8 cellular contexts compared by ENCODE assay signal in the genomic region with DNA sequence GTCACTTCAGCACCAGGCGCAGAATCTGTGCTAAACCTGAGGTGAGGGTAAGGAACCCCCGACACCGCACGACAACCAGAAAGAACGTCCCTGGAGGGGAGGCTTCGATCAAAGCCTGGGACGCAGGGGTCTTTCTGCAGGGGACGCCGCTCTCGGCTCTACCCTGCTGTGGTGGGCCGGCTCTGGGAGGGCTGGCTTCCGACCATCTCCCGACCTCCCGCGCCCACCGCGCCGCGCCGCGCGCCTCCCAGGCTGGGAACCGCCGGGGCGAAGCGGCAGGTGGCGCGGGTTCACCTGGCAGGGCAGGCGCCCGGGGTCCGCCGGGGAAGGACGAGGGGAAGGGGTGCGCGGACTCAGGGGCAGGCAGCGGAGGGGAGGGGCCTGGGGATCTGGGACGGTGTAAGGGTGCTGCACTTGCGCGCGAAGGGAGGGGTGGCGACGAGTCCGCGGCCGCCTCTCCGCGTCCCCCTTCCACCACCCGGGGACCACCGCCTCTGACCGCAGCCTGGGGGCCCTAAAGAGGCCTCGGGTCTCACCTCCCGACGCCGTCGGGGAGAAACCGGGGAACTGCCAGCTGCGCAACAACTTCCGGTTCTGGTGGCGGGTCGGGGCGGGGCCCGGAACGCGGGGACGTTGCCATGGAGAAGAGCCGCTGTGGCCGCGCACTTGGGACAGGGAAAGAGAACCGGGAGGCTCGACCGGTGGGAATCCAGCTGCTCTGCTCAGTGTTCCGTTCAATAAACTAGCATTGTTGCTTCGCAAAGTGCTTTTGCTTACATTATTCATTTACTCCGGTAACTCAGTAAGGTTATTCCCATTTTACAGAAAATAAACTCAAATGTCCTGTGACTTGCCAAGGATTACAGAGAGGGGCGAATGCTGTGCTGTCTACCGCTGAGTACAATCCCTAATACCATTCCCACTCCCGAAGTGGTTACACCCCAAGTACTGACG. TPM values are rescaled to one million over a fixed set of nuclear protein-coding genes. Genes with fewer than 3 reads are reported as not detected.
A peak's percentile ranks its signal among the peaks of the same experiment; 100 is the strongest.
DNase-seq lines count a peak whose midpoint lies in the region; TF ChIP-seq lines count a peak whose summit lies in the region.

A gene (minus strand): TSS at position 596 of the 954 bp plus-strand sequence. CDS start 3,045 bp downstream, outside the sequence.

- no peaks in the 10 kb centered on the region for H3K27me3 ChIP-seq in ascending aorta

- peaks cover 0 to 2% of the 10 kb centered on the region in 2 donors for H3K4me1 ChIP-seq in ascending aorta

- intact Hi-C loops in ascending aorta (cut with DNase I): loop anchor here (5.0 kb wide), 1 partner anchor 35 kb away; a partner anchor contains a TSS

- DNase-seq in GM03348 (ENCODE audit: low spot score) (peak; percentile 91), HFF-Myc (ENCODE audit: extremely low read depth, low read depth) (no peak), NAMALWA (ENCODE audit: low spot score) (peak; percentile 53), T-helper 2 cell (peak; percentile 24 to 66 (median 52)), ascending aorta (ENCODE audit: low spot score in 2 of 2) (peak; percentile 46 to 91), hypothalamus (lab: John Stamatoyannopoulos, UW) (peak; percentile 1 to 77 (median 53)), retina (peak; percentile 90), NCI-H524 treated with DMSO at 0.1 percent for 48 hours (lab: John Stamatoyannopoulos, UW) (no peak)

- peak within 1 kb of the TSS; percentile 44 to 65 for H3K27ac ChIP-seq in ascending aorta

- no peaks in the 10 kb centered on the region for H3K9me3 ChIP-seq in ascending aorta

- TF ChIP-seq CTCF in HFF-Myc (IDR thresholded peaks at IDR 0.05; ENCODE audit: low read depth, low read length, missing control alignments) (no peak), ascending aorta (IDR thresholded peaks at IDR 0.05) (no peak)

- H3K36me3 ChIP-seq in ascending aorta: no peaks in the 10 kb centered on the region

- peak within 1 kb of the TSS; percentile 55 for H3K4me3 ChIP-seq in HFF-Myc (replicated peaks; ENCODE audit: low read depth, low read length)
- peak within 1 kb of the TSS; percentile 72 to 81 for H3K4me3 ChIP-seq in ascending aorta

RNA-seq across cellular contexts. Expression of the gene that starts here (rescaled TPM):
- 0.21 TPM for total RNA-seq in ascending aorta

Comparison
In these comparisons a context has a peak if more than half of its experiments do, and no peak if none do; other contexts are left out.
1. Peak in DNase-seq, H3K4me3 ChIP-seq and H3K27ac ChIP-seq in ascending aorta; RNA of the gene not detected or under 1 TPM.
2. DNase-seq: peak in GM03348 (single experiment), NAMALWA (single experiment), T-helper 2 cell (5 of 5), hypothalamus (51 of 51) and retina (single experiment); none in HFF-Myc (single experiment) and NCI-H524 treated with DMSO at 0.1 percent for 48 hours (single experiment).